ENCODE assay signal across 8 cellular contexts in the genomic region with DNA sequence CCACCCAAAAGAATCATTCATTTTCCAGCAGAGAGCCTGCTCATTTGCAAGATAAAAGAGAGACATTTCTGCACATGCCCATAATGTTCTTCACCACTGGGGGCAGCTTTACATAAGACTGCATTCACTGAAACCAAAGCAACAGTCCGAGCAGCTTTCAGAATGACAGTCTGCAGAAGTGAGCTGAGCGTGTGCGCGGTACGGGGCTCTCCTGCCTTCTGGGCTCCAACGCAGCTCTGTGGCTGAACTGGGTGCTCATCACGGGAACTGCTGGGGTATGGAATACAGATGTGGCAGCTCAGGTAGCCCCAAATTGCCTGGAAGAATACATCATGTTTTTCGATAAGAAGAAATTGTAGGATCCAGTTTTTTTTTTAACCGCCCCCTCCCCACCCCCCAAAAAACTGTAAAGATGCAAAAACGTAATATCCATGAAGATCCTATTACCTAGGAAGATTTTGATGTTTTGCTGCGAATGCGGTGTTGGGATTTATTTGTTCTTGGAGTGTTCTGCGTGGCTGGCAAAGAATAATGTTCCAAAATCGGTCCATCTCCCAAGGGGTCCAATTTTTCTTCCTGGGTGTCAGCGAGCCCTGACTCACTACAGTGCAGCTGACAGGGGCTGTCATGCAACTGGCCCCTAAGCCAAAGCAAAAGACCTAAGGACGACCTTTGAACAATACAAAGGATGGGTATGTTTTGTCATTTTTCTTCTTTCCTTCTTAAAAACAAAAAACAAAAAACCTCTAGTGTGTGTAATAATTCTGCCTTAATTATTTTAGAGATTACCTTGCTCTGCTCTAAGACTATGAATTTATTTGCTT. TPM values are rescaled to one million over a fixed set of nuclear protein-coding genes. Genes with fewer than 3 reads are reported as not detected.
DNase-seq lines count a peak whose midpoint lies in the region; ATAC-seq and TF ChIP-seq lines count a peak whose summit lies in the region.

A gene (plus strand): TSS at position 141 of the 824 bp plus-strand sequence.

- H3K27ac ChIP-seq in HUES48 (ENCODE audit: low read depth, low read length): peak within 1 kb of the TSS; percentile 87
- H3K27ac ChIP-seq in coronary artery: no peak within 1 kb of the TSS
- H3K27ac ChIP-seq in left lung: no peak within 1 kb of the TSS

- intact Hi-C loops in left lung (cut with DNase I): no loop called here

- H3K4me1 ChIP-seq in HUES48 (ENCODE audit: control insufficient read depth, insufficient read depth, low read length) (peaks cover 63% of the 10 kb centered on the region), left lung (no peaks in the 10 kb centered on the region)

- peak; percentile 100 for ATAC-seq in GM21619 (IDR thresholded peaks at IDR 0.05; ENCODE audit: unreplicated experiment)
- peak; percentile 97 for ATAC-seq in left lung

- no peak within 1 kb of the TSS for H3K9ac ChIP-seq in HUES48 (ENCODE audit: low read depth, low read length)

- H3K9me3 ChIP-seq in HUES48 (ENCODE audit: control insufficient read depth, insufficient read depth, low read length) (no peaks in the 10 kb centered on the region), left lung (no peaks in the 10 kb centered on the region)

- TF ChIP-seq CTCF in coronary artery (IDR thresholded peaks at IDR 0.05) (peak; percentile 57), left lung (IDR thresholded peaks at IDR 0.05) (peak; percentile 41 to 47)

- DNase-seq in activated T-cell treated with anti-CD3 and anti-CD28 coated beads for 24 hours (ENCODE audit: low read depth): peak; percentile 6
- DNase-seq in activated T-cell treated with anti-CD3 and anti-CD28 coated beads for 4 hours: no peak
- DNase-seq in RPMI8226: peak; percentile 81
- DNase-seq in coronary artery (ENCODE audit: low spot score): no peak
- DNase-seq in left lung: peak in 1 of 2 donors; percentile 31
- peak; percentile 45 for DNase-seq in stromal cell of bone marrow (ENCODE audit: low read depth)

- peaks cover 35% of the 10 kb centered on the region for H3K27me3 ChIP-seq in HUES48 (ENCODE audit: control insufficient read depth, insufficient read depth, low read length)
- peaks cover 34 to 69% of the 10 kb centered on the region in 2 donors for H3K27me3 ChIP-seq in left lung

- peak within 1 kb of the TSS; percentile 56 for H3K4me3 ChIP-seq in HUES48 (ENCODE audit: low read depth, low read length)
- H3K4me3 ChIP-seq in coronary artery: peak within 1 kb of the TSS; percentile 49
- no peak within 1 kb of the TSS for H3K4me3 ChIP-seq in left lung

- H3K36me3 ChIP-seq in HUES48 (ENCODE audit: control insufficient read depth, insufficient read depth, low read length) (no peaks in the 10 kb centered on the region), left lung (no peaks in the 10 kb centered on the region)

RNA-seq across cellular contexts. Expression of the gene that starts here (rescaled TPM):
- total RNA-seq in left lung: not detected

Comparison
In these comparisons a context has a peak if more than half of its experiments do, and no peak if none do; other contexts are left out.
1. DNase-seq: peak in activated T-cell treated with anti-CD3 and anti-CD28 coated beads for 24 hours (single experiment), RPMI8226 (single experiment) and stromal cell of bone marrow (single experiment); none in activated T-cell treated with anti-CD3 and anti-CD28 coated beads for 4 hours (single experiment) and coronary artery (single experiment).
2. Peak in ATAC-seq in left lung; RNA of the gene not detected or under 1 TPM.
3. H3K4me3 ChIP-seq: peak in HUES48 (single experiment) and coronary artery (single experiment); none in left lung (0 of 2).